2 cellular contexts compared by ENCODE assay signal in the genomic region with DNA sequence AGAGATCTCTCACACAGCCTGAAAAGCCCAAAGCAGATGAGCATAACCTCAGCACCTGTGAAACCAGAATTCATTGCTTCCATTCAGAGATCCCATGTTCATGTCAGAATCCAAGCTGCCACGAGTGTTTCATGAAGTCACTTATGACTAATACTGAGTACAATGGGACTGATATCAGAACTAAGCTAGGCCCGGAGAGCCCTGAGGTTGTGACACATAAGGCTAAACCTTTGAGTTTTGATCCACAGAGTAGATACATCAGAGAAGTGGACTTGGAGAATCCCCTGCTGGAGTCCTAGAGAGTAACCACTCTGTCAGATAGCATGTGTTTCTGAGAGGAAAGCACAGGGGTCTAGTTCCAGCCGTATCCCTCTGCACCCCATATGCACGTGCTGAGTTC.
TF ChIP-seq lines count a peak whose summit lies in the region.

No MANE protein-coding gene starts in this region.

TF ChIP-seq in liver, 16 proteins besides CTCF, POLR2A, EP300 and RAD21:
- TF ChIP-seq FOXA2 (IDR thresholded peaks at IDR 0.05) = no peak
- no peak for TF ChIP-seq FOXA1 (IDR thresholded peaks at IDR 0.05)
- TF ChIP-seq, protein P1, sequence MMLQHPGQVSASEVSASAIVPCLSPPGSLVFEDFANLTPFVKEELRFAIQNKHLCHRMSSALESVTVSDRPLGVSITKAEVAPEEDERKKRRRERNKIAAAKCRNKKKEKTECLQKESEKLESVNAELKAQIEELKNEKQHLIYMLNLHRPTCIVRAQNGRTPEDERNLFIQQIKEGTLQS (IDR thresholded peaks at IDR 0.05) = no peak
- TF ChIP-seq YY1 (IDR thresholded peaks at IDR 0.05) = no peak
- TF ChIP-seq GABPA (IDR thresholded peaks at IDR 0.05 in 1 of 2, conservative IDR thresholded peaks at IDR 0.05 in 1 of 2) = no peak
- TF ChIP-seq, protein P2, sequence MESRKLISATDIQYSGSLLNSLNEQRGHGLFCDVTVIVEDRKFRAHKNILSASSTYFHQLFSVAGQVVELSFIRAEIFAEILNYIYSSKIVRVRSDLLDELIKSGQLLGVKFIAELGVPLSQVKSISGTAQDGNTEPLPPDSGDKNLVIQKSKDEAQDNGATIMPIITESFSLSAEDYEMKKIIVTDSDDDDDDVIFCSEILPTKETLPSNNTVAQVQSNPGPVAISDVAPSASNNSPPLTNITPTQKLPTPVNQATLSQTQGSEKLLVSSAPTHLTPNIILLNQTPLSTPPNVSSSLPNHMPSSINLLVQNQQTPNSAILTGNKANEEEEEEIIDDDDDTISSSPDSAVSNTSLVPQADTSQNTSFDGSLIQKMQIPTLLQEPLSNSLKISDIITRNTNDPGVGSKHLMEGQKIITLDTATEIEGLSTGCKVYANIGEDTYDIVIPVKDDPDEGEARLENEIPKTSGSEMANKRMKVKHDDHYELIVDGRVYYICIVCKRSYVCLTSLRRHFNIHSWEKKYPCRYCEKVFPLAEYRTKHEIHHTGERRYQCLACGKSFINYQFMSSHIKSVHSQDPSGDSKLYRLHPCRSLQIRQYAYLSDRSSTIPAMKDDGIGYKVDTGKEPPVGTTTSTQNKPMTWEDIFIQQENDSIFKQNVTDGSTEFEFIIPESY (IDR thresholded peaks at IDR 0.05) = no peak
- no peak for TF ChIP-seq EGR1 (IDR thresholded peaks at IDR 0.05; ENCODE audit: low read depth in 2 of 2)
- no peak for TF ChIP-seq HNF4G (IDR thresholded peaks at IDR 0.05)
- TF ChIP-seq SP1 (IDR thresholded peaks at IDR 0.05) = no peak
- no peak for TF ChIP-seq HNF4A (conservative IDR thresholded peaks at IDR 0.05)
- TF ChIP-seq RXRA (IDR thresholded peaks at IDR 0.05) = no peak
- TF ChIP-seq TAF1 (conservative IDR thresholded peaks at IDR 0.05) = no peak
- no peak for TF ChIP-seq JUND (IDR thresholded peaks at IDR 0.05)
- TF ChIP-seq, protein P3, sequence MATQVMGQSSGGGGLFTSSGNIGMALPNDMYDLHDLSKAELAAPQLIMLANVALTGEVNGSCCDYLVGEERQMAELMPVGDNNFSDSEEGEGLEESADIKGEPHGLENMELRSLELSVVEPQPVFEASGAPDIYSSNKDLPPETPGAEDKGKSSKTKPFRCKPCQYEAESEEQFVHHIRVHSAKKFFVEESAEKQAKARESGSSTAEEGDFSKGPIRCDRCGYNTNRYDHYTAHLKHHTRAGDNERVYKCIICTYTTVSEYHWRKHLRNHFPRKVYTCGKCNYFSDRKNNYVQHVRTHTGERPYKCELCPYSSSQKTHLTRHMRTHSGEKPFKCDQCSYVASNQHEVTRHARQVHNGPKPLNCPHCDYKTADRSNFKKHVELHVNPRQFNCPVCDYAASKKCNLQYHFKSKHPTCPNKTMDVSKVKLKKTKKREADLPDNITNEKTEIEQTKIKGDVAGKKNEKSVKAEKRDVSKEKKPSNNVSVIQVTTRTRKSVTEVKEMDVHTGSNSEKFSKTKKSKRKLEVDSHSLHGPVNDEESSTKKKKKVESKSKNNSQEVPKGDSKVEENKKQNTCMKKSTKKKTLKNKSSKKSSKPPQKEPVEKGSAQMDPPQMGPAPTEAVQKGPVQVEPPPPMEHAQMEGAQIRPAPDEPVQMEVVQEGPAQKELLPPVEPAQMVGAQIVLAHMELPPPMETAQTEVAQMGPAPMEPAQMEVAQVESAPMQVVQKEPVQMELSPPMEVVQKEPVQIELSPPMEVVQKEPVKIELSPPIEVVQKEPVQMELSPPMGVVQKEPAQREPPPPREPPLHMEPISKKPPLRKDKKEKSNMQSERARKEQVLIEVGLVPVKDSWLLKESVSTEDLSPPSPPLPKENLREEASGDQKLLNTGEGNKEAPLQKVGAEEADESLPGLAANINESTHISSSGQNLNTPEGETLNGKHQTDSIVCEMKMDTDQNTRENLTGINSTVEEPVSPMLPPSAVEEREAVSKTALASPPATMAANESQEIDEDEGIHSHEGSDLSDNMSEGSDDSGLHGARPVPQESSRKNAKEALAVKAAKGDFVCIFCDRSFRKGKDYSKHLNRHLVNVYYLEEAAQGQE (IDR thresholded peaks at IDR 0.05) = no peak
- no peak for TF ChIP-seq NR2F2 (IDR thresholded peaks at IDR 0.05)
- TF ChIP-seq, protein P4, sequence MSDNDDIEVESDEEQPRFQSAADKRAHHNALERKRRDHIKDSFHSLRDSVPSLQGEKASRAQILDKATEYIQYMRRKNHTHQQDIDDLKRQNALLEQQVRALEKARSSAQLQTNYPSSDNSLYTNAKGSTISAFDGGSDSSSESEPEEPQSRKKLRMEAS (IDR thresholded peaks at IDR 0.05) = no peak

TF ChIP-seq in HepG2, 621 proteins besides CTCF, POLR2A, EP300 and RAD21:
- TF ChIP-seq RCOR2 (CRISPR knock-in tag; IDR thresholded peaks at IDR 0.05) (no peak), ZSCAN20 (CRISPR knock-in tag; IDR thresholded peaks at IDR 0.05; ENCODE audit: borderline replicate concordance) (no peak), KDM2A (CRISPR knock-in tag; IDR thresholded peaks at IDR 0.05; ENCODE audit: borderline replicate concordance, low read depth) (no peak), MATR3 (CRISPR knock-in tag; IDR thresholded peaks at IDR 0.05) (no peak), ARNT (IDR thresholded peaks at IDR 0.05) (no peak), ZNF781 (CRISPR knock-in tag; IDR thresholded peaks at IDR 0.05; ENCODE audit: borderline replicate concordance, not compliant biosample characterization) (no peak), ZNF335 (CRISPR knock-in tag; IDR thresholded peaks at IDR 0.05) (no peak), CBX1 (IDR thresholded peaks at IDR 0.05; ENCODE audit: low read depth) (no peak), POGZ (CRISPR knock-in tag; IDR thresholded peaks at IDR 0.05) (no peak), AHR (CRISPR knock-in tag; IDR thresholded peaks at IDR 0.05) (no peak), ZSCAN12 (CRISPR knock-in tag; IDR thresholded peaks at IDR 0.05) (no peak), PHF8 (CRISPR knock-in tag; IDR thresholded peaks at IDR 0.05) (no peak), POLR2G (IDR thresholded peaks at IDR 0.05; ENCODE audit: low read depth, low read length) (no peak)
- TF ChIP-seq, protein P5, sequence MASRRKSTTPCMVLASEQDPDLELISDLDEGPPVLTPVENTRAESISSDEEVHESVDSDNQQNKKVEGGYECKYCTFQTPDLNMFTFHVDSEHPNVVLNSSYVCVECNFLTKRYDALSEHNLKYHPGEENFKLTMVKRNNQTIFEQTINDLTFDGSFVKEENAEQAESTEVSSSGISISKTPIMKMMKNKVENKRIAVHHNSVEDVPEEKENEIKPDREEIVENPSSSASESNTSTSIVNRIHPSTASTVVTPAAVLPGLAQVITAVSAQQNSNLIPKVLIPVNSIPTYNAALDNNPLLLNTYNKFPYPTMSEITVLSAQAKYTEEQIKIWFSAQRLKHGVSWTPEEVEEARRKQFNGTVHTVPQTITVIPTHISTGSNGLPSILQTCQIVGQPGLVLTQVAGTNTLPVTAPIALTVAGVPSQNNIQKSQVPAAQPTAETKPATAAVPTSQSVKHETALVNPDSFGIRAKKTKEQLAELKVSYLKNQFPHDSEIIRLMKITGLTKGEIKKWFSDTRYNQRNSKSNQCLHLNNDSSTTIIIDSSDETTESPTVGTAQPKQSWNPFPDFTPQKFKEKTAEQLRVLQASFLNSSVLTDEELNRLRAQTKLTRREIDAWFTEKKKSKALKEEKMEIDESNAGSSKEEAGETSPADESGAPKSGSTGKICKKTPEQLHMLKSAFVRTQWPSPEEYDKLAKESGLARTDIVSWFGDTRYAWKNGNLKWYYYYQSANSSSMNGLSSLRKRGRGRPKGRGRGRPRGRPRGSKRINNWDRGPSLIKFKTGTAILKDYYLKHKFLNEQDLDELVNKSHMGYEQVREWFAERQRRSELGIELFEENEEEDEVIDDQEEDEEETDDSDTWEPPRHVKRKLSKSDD (CRISPR knock-in tag; IDR thresholded peaks at IDR 0.05; ENCODE audit: low read depth) = no peak
- TF ChIP-seq, protein P6, sequence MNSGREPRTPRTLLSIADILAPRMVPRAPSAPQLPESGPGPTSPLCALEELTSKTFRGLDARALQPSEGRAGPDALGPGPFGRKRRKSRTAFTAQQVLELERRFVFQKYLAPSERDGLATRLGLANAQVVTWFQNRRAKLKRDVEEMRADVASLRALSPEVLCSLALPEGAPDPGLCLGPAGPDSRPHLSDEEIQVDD (CRISPR knock-in tag; IDR thresholded peaks at IDR 0.05; ENCODE audit: borderline replicate concordance) = no peak
- TF ChIP-seq, protein P7, sequence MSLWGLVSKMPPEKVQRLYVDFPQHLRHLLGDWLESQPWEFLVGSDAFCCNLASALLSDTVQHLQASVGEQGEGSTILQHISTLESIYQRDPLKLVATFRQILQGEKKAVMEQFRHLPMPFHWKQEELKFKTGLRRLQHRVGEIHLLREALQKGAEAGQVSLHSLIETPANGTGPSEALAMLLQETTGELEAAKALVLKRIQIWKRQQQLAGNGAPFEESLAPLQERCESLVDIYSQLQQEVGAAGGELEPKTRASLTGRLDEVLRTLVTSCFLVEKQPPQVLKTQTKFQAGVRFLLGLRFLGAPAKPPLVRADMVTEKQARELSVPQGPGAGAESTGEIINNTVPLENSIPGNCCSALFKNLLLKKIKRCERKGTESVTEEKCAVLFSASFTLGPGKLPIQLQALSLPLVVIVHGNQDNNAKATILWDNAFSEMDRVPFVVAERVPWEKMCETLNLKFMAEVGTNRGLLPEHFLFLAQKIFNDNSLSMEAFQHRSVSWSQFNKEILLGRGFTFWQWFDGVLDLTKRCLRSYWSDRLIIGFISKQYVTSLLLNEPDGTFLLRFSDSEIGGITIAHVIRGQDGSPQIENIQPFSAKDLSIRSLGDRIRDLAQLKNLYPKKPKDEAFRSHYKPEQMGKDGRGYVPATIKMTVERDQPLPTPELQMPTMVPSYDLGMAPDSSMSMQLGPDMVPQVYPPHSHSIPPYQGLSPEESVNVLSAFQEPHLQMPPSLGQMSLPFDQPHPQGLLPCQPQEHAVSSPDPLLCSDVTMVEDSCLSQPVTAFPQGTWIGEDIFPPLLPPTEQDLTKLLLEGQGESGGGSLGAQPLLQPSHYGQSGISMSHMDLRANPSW (CRISPR knock-in tag; IDR thresholded peaks at IDR 0.05; ENCODE audit: borderline replicate concordance) = no peak
- TF ChIP-seq, protein P8, sequence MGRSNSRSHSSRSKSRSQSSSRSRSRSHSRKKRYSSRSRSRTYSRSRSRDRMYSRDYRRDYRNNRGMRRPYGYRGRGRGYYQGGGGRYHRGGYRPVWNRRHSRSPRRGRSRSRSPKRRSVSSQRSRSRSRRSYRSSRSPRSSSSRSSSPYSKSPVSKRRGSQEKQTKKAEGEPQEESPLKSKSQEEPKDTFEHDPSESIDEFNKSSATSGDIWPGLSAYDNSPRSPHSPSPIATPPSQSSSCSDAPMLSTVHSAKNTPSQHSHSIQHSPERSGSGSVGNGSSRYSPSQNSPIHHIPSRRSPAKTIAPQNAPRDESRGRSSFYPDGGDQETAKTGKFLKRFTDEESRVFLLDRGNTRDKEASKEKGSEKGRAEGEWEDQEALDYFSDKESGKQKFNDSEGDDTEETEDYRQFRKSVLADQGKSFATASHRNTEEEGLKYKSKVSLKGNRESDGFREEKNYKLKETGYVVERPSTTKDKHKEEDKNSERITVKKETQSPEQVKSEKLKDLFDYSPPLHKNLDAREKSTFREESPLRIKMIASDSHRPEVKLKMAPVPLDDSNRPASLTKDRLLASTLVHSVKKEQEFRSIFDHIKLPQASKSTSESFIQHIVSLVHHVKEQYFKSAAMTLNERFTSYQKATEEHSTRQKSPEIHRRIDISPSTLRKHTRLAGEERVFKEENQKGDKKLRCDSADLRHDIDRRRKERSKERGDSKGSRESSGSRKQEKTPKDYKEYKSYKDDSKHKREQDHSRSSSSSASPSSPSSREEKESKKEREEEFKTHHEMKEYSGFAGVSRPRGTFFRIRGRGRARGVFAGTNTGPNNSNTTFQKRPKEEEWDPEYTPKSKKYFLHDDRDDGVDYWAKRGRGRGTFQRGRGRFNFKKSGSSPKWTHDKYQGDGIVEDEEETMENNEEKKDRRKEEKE (IDR thresholded peaks at IDR 0.05) = no peak
- TF ChIP-seq, protein P9, sequence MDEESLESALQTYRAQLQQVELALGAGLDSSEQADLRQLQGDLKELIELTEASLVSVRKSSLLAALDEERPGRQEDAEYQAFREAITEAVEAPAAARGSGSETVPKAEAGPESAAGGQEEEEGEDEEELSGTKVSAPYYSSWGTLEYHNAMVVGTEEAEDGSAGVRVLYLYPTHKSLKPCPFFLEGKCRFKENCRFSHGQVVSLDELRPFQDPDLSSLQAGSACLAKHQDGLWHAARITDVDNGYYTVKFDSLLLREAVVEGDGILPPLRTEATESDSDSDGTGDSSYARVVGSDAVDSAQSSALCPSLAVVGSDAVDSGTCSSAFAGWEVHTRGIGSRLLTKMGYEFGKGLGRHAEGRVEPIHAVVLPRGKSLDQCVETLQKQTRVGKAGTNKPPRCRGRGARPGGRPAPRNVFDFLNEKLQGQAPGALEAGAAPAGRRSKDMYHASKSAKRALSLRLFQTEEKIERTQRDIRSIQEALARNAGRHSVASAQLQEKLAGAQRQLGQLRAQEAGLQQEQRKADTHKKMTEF (CRISPR knock-in tag; IDR thresholded peaks at IDR 0.05) = no peak
TF ChIP-seq in HepG2: peak in this region for 0.
